In the genomic region with DNA sequence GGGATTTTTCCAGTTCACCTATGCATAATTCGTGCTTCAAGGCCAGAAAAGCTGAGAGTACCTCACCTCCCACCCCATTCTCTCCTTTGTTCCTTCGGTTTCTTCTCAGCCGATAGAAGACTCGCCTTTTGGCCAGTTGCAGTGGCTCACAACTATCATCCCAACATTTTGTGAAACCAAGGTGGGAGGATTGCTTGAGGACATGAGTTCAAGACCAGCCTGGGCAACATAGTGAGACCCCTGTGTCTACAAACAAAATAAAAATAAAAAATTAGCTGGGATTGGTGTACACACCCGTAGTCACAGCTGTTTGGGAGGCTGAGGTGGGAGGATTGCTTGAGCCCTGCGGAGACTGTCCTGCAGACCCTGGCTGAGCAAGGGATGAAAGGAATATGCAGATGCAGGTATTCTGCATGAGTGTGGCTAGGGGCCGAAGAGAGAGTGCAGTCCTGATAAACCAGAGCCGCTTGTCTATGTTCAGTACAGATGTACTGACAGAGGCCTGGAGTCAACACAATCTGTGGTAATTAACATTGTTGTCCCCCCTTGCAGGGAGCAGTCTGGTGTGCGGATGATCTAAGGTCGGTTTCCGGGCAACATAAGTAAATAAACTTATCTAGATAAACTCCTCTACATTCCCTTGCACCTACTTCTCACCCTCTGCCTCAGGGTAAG, we compare ENCODE assay signal across 12 cellular contexts. TPM values are rescaled to one million over a fixed set of nuclear protein-coding genes. Genes with fewer than 3 reads are reported as not detected.
DNase-seq lines count a peak whose midpoint lies in the region; ATAC-seq, FAIRE-seq and TF ChIP-seq lines count a peak whose summit lies in the region.
"Had no signal": no experiment of that assay in that cellular context is flagged by ENCODE, and none has a peak within 500 bp of the region (broad histone marks: within the 10 kb centered on the region; RNA-seq: fewer than 3 reads in every experiment).

No MANE protein-coding gene starts in this region.

- peak; percentile 13 for DNase-seq in HuH-7.5 (ENCODE audit: low spot score)
- DNase-seq in K562 (ENCODE audit: extremely low read depth in 1 of 4, low spot score in 3 of 4) = peak in 2 of 4 experiments; percentile 56 to 80
- peak; percentile 35 to 37 for DNase-seq in left colon
- peak; percentile 86 for DNase-seq in small intestine
- DNase-seq in NCI-H1105 treated with DMSO at 0.1 percent for 48 hours (lab: John Stamatoyannopoulos, UW) = no peak
- DNase-seq in anterior cingulate cortex (lab: John Stamatoyannopoulos, UW) = no peak
- no peak for DNase-seq in activated CD4-positive, alpha-beta T cell treated with anti-CD3 and anti-CD28 coated beads for 1 hour
- DNase-seq: activated effector memory CD4-positive, alpha-beta T cell treated with Interleukin-2 at 50 U/mL for 16 hours; Karpas-422; T-helper 1 cell had no signal

- CTCF ChIA-PET in K562 (lab: Yijun Ruan, JAX; ENCODE audit: low intra/inter-chr PET ratio) = no interaction called here

- ATAC-seq in K562 = peak; percentile 98
- ATAC-seq in left colon = peak; percentile 94

- no TSS peak for BruUV-seq in K562 (replicated peaks; lab: Mats Ljungman, UMichigan)

- POLR2A ChIA-PET in K562 (lab: Yijun Ruan, JAX) = no interaction called here

- no peaks in the 10 kb centered on the region for H3K36me3 ChIP-seq in K562 (ENCODE audit: control insufficient read depth, insufficient read depth, low read length)
- H3K36me3 ChIP-seq in small intestine (ENCODE audit: control insufficient read depth in 2 of 2, insufficient read depth in 2 of 2, low read length in 2 of 2) = no peaks in the 10 kb centered on the region
- H3K36me3 ChIP-seq: suprapubic skin had no signal

- H3K79me2 ChIP-seq in K562 (ENCODE audit: control insufficient read depth, insufficient read depth, low read length) = peaks cover 3% of the 10 kb centered on the region; the same call in 2 of the 3 replicates

- TF ChIP-seq EP300 in K562 (IDR thresholded peaks at IDR 0.05; ENCODE audit: low read length) = peak; percentile 49

- no peak overlapping the region for H3K9ac ChIP-seq in K562 (ENCODE audit: insufficient read depth in 1 of 2, low read depth in 2 of 2, low read length in 2 of 2)

- no peak overlapping the region for H2AFZ ChIP-seq in K562 (ENCODE audit: low read depth, low read length)

- 0 out of 2 replicates have a peak, but pooled peaks cover 3% of the 10 kb centered on the region for H4K20me1 ChIP-seq in K562 (replicated peaks; ENCODE audit: control insufficient read depth, insufficient read depth, low read length)

- no peak for TF ChIP-seq CTCF in K562 (IDR thresholded peaks at IDR 0.05 in 2 of 3, conservative IDR thresholded peaks at IDR 0.05 in 1 of 3; ENCODE audit: insufficient read depth in 2 of 3, low read depth in 1 of 3, low read length in 3 of 3)

- intact Hi-C loops in K562 (cut with micrococcal nuclease) (no loop called here), left colon (cut with DNase I, micrococcal nuclease) (no loop called here)

- no peaks in the 10 kb centered on the region for H3K9me1 ChIP-seq in K562 (ENCODE audit: control insufficient read depth, insufficient read depth, low read length)

- H3K4me2 ChIP-seq in K562 (ENCODE audit: insufficient read depth, low read length) = peak overlapping the region; percentile 21; the same call in 1 of the 2 replicates

- WGBS in K562 (ENCODE audit: insufficient coverage, low coverage, missing lambda C conversion rate) = 25% methylated on average over 11 of the region's 11 CpGs
- WGBS in small intestine, 3 donors = 40 to 65% (median 63%) methylated on average over 11 of the region's 11 CpGs

- H3K27me3 ChIP-seq in K562 (ENCODE audit: control insufficient read depth in 2 of 2, insufficient read depth in 2 of 2, low read length in 2 of 2) (no peaks in the 10 kb centered on the region), small intestine (ENCODE audit: control insufficient read depth in 2 of 2, insufficient read depth in 2 of 2, low read length in 2 of 2) (no peaks in the 10 kb centered on the region)
- H3K27me3 ChIP-seq: suprapubic skin had no signal

- H3K27ac ChIP-seq in K562 (ENCODE audit: extremely low read depth, low read depth, low read length) (no peak overlapping the region), small intestine (ENCODE audit: low read depth in 1 of 2, low read length in 1 of 2) (no peak overlapping the region)
- H3K27ac ChIP-seq: epithelial cell of prostate, suprapubic skin had no signal

- H3K9me3 ChIP-seq in K562 (replicated peaks; ENCODE audit: control insufficient read depth, insufficient read depth, low read depth, low read length) (0 out of 2 replicates have a peak, but pooled peaks cover 1% of the 10 kb centered on the region), small intestine (ENCODE audit: control insufficient read depth, low read depth) (no peaks in the 10 kb centered on the region)
- H3K9me3 ChIP-seq: suprapubic skin had no signal

- H3K4me1 ChIP-seq in K562 (replicated peaks in 1 of 2; ENCODE audit: control insufficient read depth in 2 of 2, insufficient read depth in 2 of 2, low read length in 2 of 2) (peaks cover 4 to 7% of the 10 kb centered on the region in 2 experiments; a peak in 4 of 5 replicates), small intestine (ENCODE audit: control insufficient read depth in 2 of 2, insufficient read depth in 1 of 2, low read depth in 1 of 2, low read length in 1 of 2) (peaks cover 0 to 7% of the 10 kb centered on the region in 2 donors)

- no peak for TF ChIP-seq RAD21 in K562 (CRISPR knock-in tag; conservative IDR thresholded peaks at IDR 0.05 in 1 of 2, IDR thresholded peaks at IDR 0.05 in 1 of 2)

- H3K4me3 ChIP-seq in K562 (no peak overlapping the region), small intestine (ENCODE audit: low read depth in 1 of 2, low read length in 2 of 2) (no peak overlapping the region)
- H3K4me3 ChIP-seq: suprapubic skin had no signal

- FAIRE-seq in K562 (lab: Jason Lieb, UNC) (peak; percentile 84), small intestine (lab: Jason Lieb, UNC) (no peak)

- TF ChIP-seq POLR2A in K562 (conservative IDR thresholded peaks at IDR 0.05) = no peak

- in situ Hi-C loops in K562 (cut with MboI) = no loop called here

TF ChIP-seq in K562, 482 proteins besides CTCF, POLR2A, EP300 and RAD21 (continues in another document):
- TF ChIP-seq, protein P1, sequence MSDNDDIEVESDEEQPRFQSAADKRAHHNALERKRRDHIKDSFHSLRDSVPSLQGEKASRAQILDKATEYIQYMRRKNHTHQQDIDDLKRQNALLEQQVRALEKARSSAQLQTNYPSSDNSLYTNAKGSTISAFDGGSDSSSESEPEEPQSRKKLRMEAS (CRISPR knock-in tag; IDR thresholded peaks at IDR 0.05) = no peak

RNA-seq across cellular contexts. Expression of gene SNX25, which starts 26.2 kb away (rescaled TPM):
- 50.4 and 67.3 TPM in 2 replicates for total RNA-seq in K562 (2011; cell fraction: chromatin; rRNA removed; ENCODE audit: low replicate concordance)
- total RNA-seq in K562 (2011; cell fraction: nucleolus; rRNA removed) = 12.7 and 16.2 TPM in 2 replicates
- total RNA-seq in K562 (2011; cell fraction: nucleoplasm; rRNA removed) = 27.6 and 33.9 TPM in 2 replicates
- total RNA-seq in K562 (2014; rRNA removed) (9.4 and 10.4 TPM in 2 replicates), K562 (2014; rRNA removed; fragmentation: Illumina TruSeq; extraction: Trizol) (15.5 and 18.0 TPM in 2 replicates), K562 (2015; rRNA removed; fragmentation: Illumina TruSeq; extraction: Trizol) (12.7 and 14.4 TPM in 2 replicates), K562 (2021) (12.6 and 14.4 TPM in 2 replicates), left colon (10 to 100 TPM; 10.6 to 24.2 TPM)
- polyA plus RNA-seq in K562 (2011; rRNA removed) (21.9 and 23.4 TPM in 2 replicates), K562 (2014; fragmentation: Illumina TruSeq; extraction: Trizol) (10.4 and 13.3 TPM in 2 replicates), K562 (2014; fragmentation: Nextera tagmentation; extraction: Ambion mirVana) (1 to 10 TPM; 2.5 TPM), K562 (2014; rRNA removed) (9.5 and 9.6 TPM in 2 replicates), small intestine (1 to 10 TPM; 1.9 to 5.0 (median 2.5) TPM)
- 2.3 and 9.1 TPM in 2 replicates for polyA plus RNA-seq in K562 (2011; cell fraction: cytosol; rRNA removed)
- polyA plus RNA-seq in K562 (2011; cell fraction: nucleus; rRNA removed) = 13.5 and 17.9 TPM in 2 replicates
- polyA plus RNA-seq in K562 (2012) = 6.5 and 10.3 TPM in 2 replicates
- polyA minus RNA-seq in K562 (2011; rRNA and poly(A)+ RNA removed) = 57.4 and 75.6 TPM in 2 replicates
- 14.9 and 15.0 TPM in 2 replicates for polyA minus RNA-seq in K562 (2011; cell fraction: cytosol; rRNA and poly(A)+ RNA removed)
- polyA minus RNA-seq in K562 (2011; cell fraction: nucleus; rRNA and poly(A)+ RNA removed) = 11.8 and 26.8 TPM in 2 replicates

RNA-seq across cellular contexts. Expression of gene CFAP97, which starts 31.8 kb away (rescaled TPM):
- 13.8 and 79.1 TPM in 2 replicates for total RNA-seq in K562 (2011; cell fraction: chromatin; rRNA removed; ENCODE audit: low replicate concordance)
- 7.0 and 11.4 TPM in 2 replicates for total RNA-seq in K562 (2011; cell fraction: nucleolus; rRNA removed)
- total RNA-seq in K562 (2011; cell fraction: nucleoplasm; rRNA removed) = 19.9 and 32.4 TPM in 2 replicates
- total RNA-seq in K562 (2014; rRNA removed) = 19.9 and 22.0 TPM in 2 replicates
- total RNA-seq in K562 (2014; rRNA removed; fragmentation: Illumina TruSeq; extraction: Trizol) = 57.7 and 68.7 TPM in 2 replicates
- total RNA-seq in K562 (2015; rRNA removed; fragmentation: Illumina TruSeq; extraction: Trizol) = 51.3 and 57.5 TPM in 2 replicates
- 42.7 and 44.6 TPM in 2 replicates for total RNA-seq in K562 (2021)
- polyA plus RNA-seq in K562 (2011; rRNA removed) = 48.0 and 57.8 TPM in 2 replicates
- polyA plus RNA-seq in K562 (2011; cell fraction: cytosol; rRNA removed) = 9.1 and 19.2 TPM in 2 replicates
- 14.3 and 16.2 TPM in 2 replicates for polyA plus RNA-seq in K562 (2011; cell fraction: nucleus; rRNA removed)
- 23.9 and 27.7 TPM in 2 replicates for polyA plus RNA-seq in K562 (2012)
- 35.7 and 44.4 TPM in 2 replicates for polyA plus RNA-seq in K562 (2014; fragmentation: Illumina TruSeq; extraction: Trizol)
- polyA plus RNA-seq in K562 (2014; fragmentation: Nextera tagmentation; extraction: Ambion mirVana) = 10 to 100 TPM; 17.3 to 42.7 TPM
- polyA plus RNA-seq in K562 (2014; rRNA removed) = 21.3 and 24.6 TPM in 2 replicates
- polyA minus RNA-seq in K562 (2011; rRNA and poly(A)+ RNA removed) = 82.2 and 111 TPM in 2 replicates
- polyA minus RNA-seq in K562 (2011; cell fraction: cytosol; rRNA and poly(A)+ RNA removed) = 22.3 and 34.3 TPM in 2 replicates
- 14.9 and 27.8 TPM in 2 replicates for polyA minus RNA-seq in K562 (2011; cell fraction: nucleus; rRNA and poly(A)+ RNA removed)
- 10 to 100 TPM; 13.9 to 14.0 TPM for total RNA-seq in left colon
- polyA plus RNA-seq in small intestine = 1 to 10 TPM; 1.6 to 7.4 (median 3.5) TPM

Comparison
In these comparisons a context has a peak if more than half of its experiments do, and no peak if none do; other contexts are left out.
1. DNase-seq: peak in HuH-7.5 (single experiment), left colon (2 of 2) and small intestine (single experiment); none in NCI-H1105 treated with DMSO at 0.1 percent for 48 hours (single experiment), anterior cingulate cortex (0 of 58) and activated CD4-positive, alpha-beta T cell treated with anti-CD3 and anti-CD28 coated beads for 1 hour (single experiment).